ENCODE assay signal across 43 cellular contexts in genomic region chr11:60706931-60707330, GRCh38. TPM values are rescaled to one million over a fixed set of nuclear protein-coding genes. Genes with fewer than 3 reads are reported as not detected.
"Had no signal": no experiment of that assay in that cellular context is flagged by ENCODE, and none has a peak within 500 bp of the region (broad histone marks: within the 10 kb centered on the region; RNA-seq: fewer than 3 reads in every experiment).

No MANE protein-coding gene starts in this region.

- H3K27me3 ChIP-seq: adrenal gland, ascending aorta, body of pancreas, brain microvascular endothelial cell, breast epithelium had no signal

- ATAC-seq: activated naive CD4-positive, alpha-beta T cell treated with anti-CD3 and anti-CD28 coated beads, Interleukin-2, amount 50 U/mL, for 72 hours; activated naive CD8-positive, alpha-beta T cell treated with anti-CD3 and anti-CD28 coated beads, Interleukin-2, amount 50 U/mL, for 24 hours; activated T-cell treated with anti-CD3 and anti-CD28 coated beads, Interleukin-2, amount 50 U/mL, for 4 hours; activated T-cell treated with anti-CD3 and anti-CD28 coated beads, Interleukin-2, amount 50 U/mL, for 72 hours; activated T-helper 17 cell treated with anti-CD3 and anti-CD28 coated beads, Interleukin-2, amount 50 U/mL, for 72 hours; body of pancreas had no signal

- H3K4me3 ChIP-seq: adrenal gland, ascending aorta, body of pancreas, breast epithelium, cardiac muscle cell had no signal

- H3K36me3 Mint-ChIP-seq: activated naive CD4-positive, alpha-beta T cell treated with anti-CD3 and anti-CD28 coated beads, Interleukin-2, amount 10 ng/mL, durations not matched to agents 7 days and 5 days; activated naive CD4-positive, alpha-beta T cell treated with anti-CD3 and anti-CD28 coated beads, Interleukin-2, amount 50 U/mL, for 24 hours; activated naive CD4-positive, alpha-beta T cell treated with anti-CD3 and anti-CD28 coated beads, Interleukin-2, amount 50 U/mL, for 72 hours; activated naive CD8-positive, alpha-beta T cell; activated naive CD8-positive, alpha-beta T cell treated with anti-CD3 and anti-CD28 coated beads for 36 hours; activated naive CD8-positive, alpha-beta T cell treated with anti-CD3 and anti-CD28 coated beads, Interleukin-2, amount 10 ng/mL, durations not matched to agents 7 days and 5 days; brain had no signal

- H3K27ac ChIP-seq: adrenal gland, ascending aorta, body of pancreas, brain microvascular endothelial cell, breast epithelium, cardiac muscle cell had no signal

- H3K36me3 ChIP-seq: adrenal gland, ascending aorta, brain microvascular endothelial cell, breast epithelium, cardiac muscle cell had no signal

- H3K27me3 Mint-ChIP-seq: activated naive CD8-positive, alpha-beta T cell treated with anti-CD3 and anti-CD28 coated beads for 36 hours had no signal

- DNase-seq: activated effector memory CD4-positive, alpha-beta T cell treated with anti-CD3 and anti-CD28 coated beads, Interleukin-2, amount 50 U/mL, for 16 hours; activated effector memory CD4-positive, alpha-beta T cell treated with Interleukin-2 at 50 U/mL for 16 hours; activated gamma-delta T cell; activated gamma-delta T cell treated with Interleukin-2 at 50 U/mL for 16 hours; activated naive CD4-positive, alpha-beta T cell; activated naive CD4-positive, alpha-beta T cell treated with anti-CD3 and anti-CD28 coated beads for 36 hours; activated naive CD4-positive, alpha-beta T cell treated with anti-CD3 and anti-CD28 coated beads, Interleukin-2, amount 10 ng/mL, durations not matched to agents 7 days and 5 days; activated naive CD4-positive, alpha-beta T cell treated with anti-CD3 and anti-CD28 coated beads, Interleukin-2, amount 50 U/mL, for 16 hours; activated naive CD4-positive, alpha-beta T cell treated with Interleukin-2 at 50 U/mL for 16 hours; activated naive CD8-positive, alpha-beta T cell treated with anti-CD3 and anti-CD28 coated beads for 36 hours; activated naive CD8-positive, alpha-beta T cell treated with anti-CD3 and anti-CD28 coated beads, Interleukin-2, amount 10 ng/mL, durations not matched to agents 7 days and 5 days; activated naive CD8-positive, alpha-beta T cell treated with anti-CD3 and anti-CD28 coated beads, Interleukin-2, amount 50 U/mL, for 24 hours; activated T-cell treated with anti-CD3 and anti-CD28 coated beads for 4 hours; activated T-cell treated with anti-CD3 and anti-CD28 coated beads, Interleukin-2, amount 50 U/mL, for 1 hour; activated T-cell treated with anti-CD3 and anti-CD28 coated beads, Interleukin-2, amount 50 U/mL, for 24 hours; activated T-cell treated with anti-CD3 and anti-CD28 coated beads, Interleukin-2, amount 50 U/mL, for 4 hours; activated T-cell treated with anti-CD3 and anti-CD28 coated beads, Interleukin-2, amount 50 U/mL, for 48 hours; activated T-cell treated with anti-CD3 and anti-CD28 coated beads, Interleukin-2, amount 50 U/mL, for 72 hours; adrenal gland; amniotic stem cell; amygdala; anterior cingulate cortex; aorta; body of pancreas; brain microvascular endothelial cell; caudate nucleus; central memory CD4-positive, alpha-beta T cell; cerebellar nuclear complex had no signal

- H3K9me3 Mint-ChIP-seq: activated naive CD4-positive, alpha-beta T cell treated with anti-CD3 and anti-CD28 coated beads for 36 hours; activated naive CD4-positive, alpha-beta T cell treated with anti-CD3 and anti-CD28 coated beads, Interleukin-2, amount 10 ng/mL, durations not matched to agents 7 days and 5 days; activated naive CD4-positive, alpha-beta T cell treated with anti-CD3 and anti-CD28 coated beads, Interleukin-2, amount 50 U/mL, for 24 hours; activated naive CD4-positive, alpha-beta T cell treated with anti-CD3 and anti-CD28 coated beads, Interleukin-2, amount 50 U/mL, for 72 hours; activated naive CD8-positive, alpha-beta T cell treated with anti-CD3 and anti-CD28 coated beads for 36 hours; activated naive CD8-positive, alpha-beta T cell treated with anti-CD3 and anti-CD28 coated beads, Interleukin-2, amount 10 ng/mL, durations not matched to agents 7 days and 5 days; activated naive CD8-positive, alpha-beta T cell treated with anti-CD3 and anti-CD28 coated beads, Interleukin-2, amount 50 U/mL, for 24 hours; activated T-cell treated with anti-CD3 and anti-CD28 coated beads, Interleukin-2, amount 50 U/mL, for 24 hours; activated T-cell treated with anti-CD3 and anti-CD28 coated beads, Interleukin-2, amount 50 U/mL, for 4 hours; activated T-cell treated with anti-CD3 and anti-CD28 coated beads, Interleukin-2, amount 50 U/mL, for 72 hours; activated T-helper 1 cell treated with anti-CD3 and anti-CD28 coated beads, Interleukin-12 subunit alpha, Interleukin-12 subunit beta, Interleukin-2, Interleukin-4 antibody, amounts not matched to agents 30 ng/mL and 10 ng/mL and 1 ng/mL, durations not matched to agents 14 hours and 24 hours and 36 hours; activated T-helper 17 cell treated with anti-CD3 and anti-CD28 coated beads, Interleukin-2, amount 50 U/mL, for 72 hours; activated T-helper 2 cell treated with anti-CD3 and anti-CD28 coated beads, Interferon-gamma antibody, Interleukin-2, Interleukin-4, amounts not matched to agents 10 μg/mL and 5 μg/mL and 100 μg/mL, durations not matched to agents 14 hours and 24 hours and 36 hours; central memory CD8-positive, alpha-beta T cell had no signal

- H3K4me1 ChIP-seq: adrenal gland, ascending aorta, breast epithelium had no signal

- H3K27ac Mint-ChIP-seq: activated naive CD4-positive, alpha-beta T cell treated with anti-CD3 and anti-CD28 coated beads for 36 hours; activated naive CD4-positive, alpha-beta T cell treated with anti-CD3 and anti-CD28 coated beads, Interleukin-2, amount 10 ng/mL, durations not matched to agents 7 days and 5 days; activated naive CD4-positive, alpha-beta T cell treated with anti-CD3 and anti-CD28 coated beads, Interleukin-2, amount 50 U/mL, for 24 hours; activated naive CD4-positive, alpha-beta T cell treated with anti-CD3 and anti-CD28 coated beads, Interleukin-2, amount 50 U/mL, for 72 hours; activated naive CD8-positive, alpha-beta T cell; activated naive CD8-positive, alpha-beta T cell treated with anti-CD3 and anti-CD28 coated beads for 36 hours; activated naive CD8-positive, alpha-beta T cell treated with anti-CD3 and anti-CD28 coated beads, Interleukin-2, amount 10 ng/mL, durations not matched to agents 7 days and 5 days; activated naive CD8-positive, alpha-beta T cell treated with anti-CD3 and anti-CD28 coated beads, Interleukin-2, amount 50 U/mL, for 24 hours; activated T-cell treated with anti-CD3 and anti-CD28 coated beads, Interleukin-2, amount 50 U/mL, for 24 hours; activated T-cell treated with anti-CD3 and anti-CD28 coated beads, Interleukin-2, amount 50 U/mL, for 72 hours; activated T-helper 1 cell treated with anti-CD3 and anti-CD28 coated beads, Interleukin-12 subunit alpha, Interleukin-12 subunit beta, Interleukin-2, Interleukin-4 antibody, amounts not matched to agents 30 ng/mL and 10 ng/mL and 1 ng/mL, durations not matched to agents 14 hours and 24 hours and 36 hours; activated T-helper 17 cell treated with anti-CD3 and anti-CD28 coated beads, Interleukin-2, amount 50 U/mL, for 72 hours; activated T-helper 2 cell treated with anti-CD3 and anti-CD28 coated beads, Interferon-gamma antibody, Interleukin-2, Interleukin-4, amounts not matched to agents 10 μg/mL and 5 μg/mL and 100 μg/mL, durations not matched to agents 14 hours and 24 hours and 36 hours; brain had no signal

- H3K4me1 Mint-ChIP-seq: activated naive CD4-positive, alpha-beta T cell treated with anti-CD3 and anti-CD28 coated beads, Interleukin-2, amount 10 ng/mL, durations not matched to agents 7 days and 5 days; activated naive CD4-positive, alpha-beta T cell treated with anti-CD3 and anti-CD28 coated beads, Interleukin-2, amount 50 U/mL, for 24 hours; activated naive CD8-positive, alpha-beta T cell treated with anti-CD3 and anti-CD28 coated beads for 36 hours; activated naive CD8-positive, alpha-beta T cell treated with anti-CD3 and anti-CD28 coated beads, Interleukin-2, amount 10 ng/mL, durations not matched to agents 7 days and 5 days; activated naive CD8-positive, alpha-beta T cell treated with anti-CD3 and anti-CD28 coated beads, Interleukin-2, amount 50 U/mL, for 24 hours; activated T-helper 17 cell treated with anti-CD3 and anti-CD28 coated beads, Interleukin-2, amount 50 U/mL, for 72 hours; brain; central memory CD8-positive, alpha-beta T cell had no signal

- H3K9me3 ChIP-seq: adrenal gland, ascending aorta, body of pancreas, breast epithelium had no signal

- H3K4me3 Mint-ChIP-seq: activated naive CD4-positive, alpha-beta T cell treated with anti-CD3 and anti-CD28 coated beads for 36 hours; activated naive CD4-positive, alpha-beta T cell treated with anti-CD3 and anti-CD28 coated beads, Interleukin-2, amount 10 ng/mL, durations not matched to agents 7 days and 5 days; activated naive CD4-positive, alpha-beta T cell treated with anti-CD3 and anti-CD28 coated beads, Interleukin-2, amount 50 U/mL, for 24 hours; activated naive CD8-positive, alpha-beta T cell; activated naive CD8-positive, alpha-beta T cell treated with anti-CD3 and anti-CD28 coated beads for 36 hours; activated naive CD8-positive, alpha-beta T cell treated with anti-CD3 and anti-CD28 coated beads, Interleukin-2, amount 10 ng/mL, durations not matched to agents 7 days and 5 days; activated naive CD8-positive, alpha-beta T cell treated with anti-CD3 and anti-CD28 coated beads, Interleukin-2, amount 50 U/mL, for 24 hours; activated T-cell treated with anti-CD3 and anti-CD28 coated beads, Interleukin-2, amount 50 U/mL, for 24 hours; activated T-cell treated with anti-CD3 and anti-CD28 coated beads, Interleukin-2, amount 50 U/mL, for 4 hours; activated T-cell treated with anti-CD3 and anti-CD28 coated beads, Interleukin-2, amount 50 U/mL, for 72 hours; activated T-helper 1 cell treated with anti-CD3 and anti-CD28 coated beads, Interleukin-12 subunit alpha, Interleukin-12 subunit beta, Interleukin-2, Interleukin-4 antibody, amounts not matched to agents 30 ng/mL and 10 ng/mL and 1 ng/mL, durations not matched to agents 14 hours and 24 hours and 36 hours; activated T-helper 17 cell treated with anti-CD3 and anti-CD28 coated beads, Interleukin-2, amount 50 U/mL, for 72 hours; brain; central memory CD8-positive, alpha-beta T cell had no signal

RNA-seq across cellular contexts. Expression of gene MS4A8, which starts 7.5 kb away (rescaled TPM):
- total RNA-seq: activated naive CD4-positive, alpha-beta T cell treated with anti-CD3 and anti-CD28 coated beads for 36 hours; activated naive CD4-positive, alpha-beta T cell treated with anti-CD3 and anti-CD28 coated beads, Interleukin-2, amount 50 U/mL, for 72 hours; activated naive CD8-positive, alpha-beta T cell treated with anti-CD3 and anti-CD28 coated beads for 36 hours; activated naive CD8-positive, alpha-beta T cell treated with anti-CD3 and anti-CD28 coated beads, Interleukin-2, amount 10 ng/mL, durations not matched to agents 7 days and 5 days; activated T-cell treated with anti-CD3 and anti-CD28 coated beads, Interleukin-2, amount 50 U/mL, for 4 hours; activated T-cell treated with anti-CD3 and anti-CD28 coated beads, Interleukin-2, amount 50 U/mL, for 72 hours; activated T-helper 1 cell treated with anti-CD3 and anti-CD28 coated beads, Interleukin-12 subunit alpha, Interleukin-12 subunit beta, Interleukin-2, Interleukin-4 antibody, amounts not matched to agents 30 ng/mL and 10 ng/mL and 1 ng/mL, durations not matched to agents 14 hours and 24 hours and 36 hours; activated T-helper 17 cell treated with anti-CD3 and anti-CD28 coated beads, Interleukin-2, amount 50 U/mL, for 72 hours; activated T-helper 2 cell treated with anti-CD3 and anti-CD28 coated beads, Interferon-gamma antibody, Interleukin-2, Interleukin-4, amounts not matched to agents 10 μg/mL and 5 μg/mL and 100 μg/mL, durations not matched to agents 14 hours and 24 hours and 36 hours; aorta; ascending aorta; astrocyte; bronchial epithelial cell; cardiac muscle cell; cardiac septum had no signal
- polyA plus RNA-seq: cardiac muscle cell had no signal

RNA-seq across cellular contexts. Expression of gene MS4A18, which starts 17.6 kb away (rescaled TPM):
- total RNA-seq: activated naive CD4-positive, alpha-beta T cell treated with anti-CD3 and anti-CD28 coated beads for 36 hours; activated naive CD4-positive, alpha-beta T cell treated with anti-CD3 and anti-CD28 coated beads, Interleukin-2, amount 50 U/mL, for 72 hours; activated naive CD8-positive, alpha-beta T cell treated with anti-CD3 and anti-CD28 coated beads for 36 hours; activated naive CD8-positive, alpha-beta T cell treated with anti-CD3 and anti-CD28 coated beads, Interleukin-2, amount 10 ng/mL, durations not matched to agents 7 days and 5 days; activated T-cell treated with anti-CD3 and anti-CD28 coated beads, Interleukin-2, amount 50 U/mL, for 4 hours; activated T-cell treated with anti-CD3 and anti-CD28 coated beads, Interleukin-2, amount 50 U/mL, for 72 hours; activated T-helper 1 cell treated with anti-CD3 and anti-CD28 coated beads, Interleukin-12 subunit alpha, Interleukin-12 subunit beta, Interleukin-2, Interleukin-4 antibody, amounts not matched to agents 30 ng/mL and 10 ng/mL and 1 ng/mL, durations not matched to agents 14 hours and 24 hours and 36 hours; activated T-helper 17 cell treated with anti-CD3 and anti-CD28 coated beads, Interleukin-2, amount 50 U/mL, for 72 hours; activated T-helper 2 cell treated with anti-CD3 and anti-CD28 coated beads, Interferon-gamma antibody, Interleukin-2, Interleukin-4, amounts not matched to agents 10 μg/mL and 5 μg/mL and 100 μg/mL, durations not matched to agents 14 hours and 24 hours and 36 hours; adrenal gland; aorta; ascending aorta; astrocyte; body of pancreas; breast epithelium; bronchial epithelial cell; cardiac muscle cell; cardiac septum had no signal
- polyA plus RNA-seq: adipose tissue, adrenal gland, aorta, cardiac muscle cell had no signal

RNA-seq across cellular contexts. Expression of gene MS4A15, which starts 49.7 kb away (rescaled TPM):
- total RNA-seq: activated naive CD4-positive, alpha-beta T cell treated with anti-CD3 and anti-CD28 coated beads for 36 hours; activated naive CD4-positive, alpha-beta T cell treated with anti-CD3 and anti-CD28 coated beads, Interleukin-2, amount 50 U/mL, for 72 hours; activated naive CD8-positive, alpha-beta T cell treated with anti-CD3 and anti-CD28 coated beads for 36 hours; activated naive CD8-positive, alpha-beta T cell treated with anti-CD3 and anti-CD28 coated beads, Interleukin-2, amount 10 ng/mL, durations not matched to agents 7 days and 5 days; activated T-cell treated with anti-CD3 and anti-CD28 coated beads, Interleukin-2, amount 50 U/mL, for 4 hours; activated T-cell treated with anti-CD3 and anti-CD28 coated beads, Interleukin-2, amount 50 U/mL, for 72 hours; activated T-helper 1 cell treated with anti-CD3 and anti-CD28 coated beads, Interleukin-12 subunit alpha, Interleukin-12 subunit beta, Interleukin-2, Interleukin-4 antibody, amounts not matched to agents 30 ng/mL and 10 ng/mL and 1 ng/mL, durations not matched to agents 14 hours and 24 hours and 36 hours; activated T-helper 17 cell treated with anti-CD3 and anti-CD28 coated beads, Interleukin-2, amount 50 U/mL, for 72 hours; activated T-helper 2 cell treated with anti-CD3 and anti-CD28 coated beads, Interferon-gamma antibody, Interleukin-2, Interleukin-4, amounts not matched to agents 10 μg/mL and 5 μg/mL and 100 μg/mL, durations not matched to agents 14 hours and 24 hours and 36 hours; aorta; ascending aorta; astrocyte; body of pancreas; breast epithelium; bronchial epithelial cell; cardiac muscle cell; cardiac septum had no signal
- polyA plus RNA-seq: cardiac muscle cell had no signal
